In the genomic region with DNA sequence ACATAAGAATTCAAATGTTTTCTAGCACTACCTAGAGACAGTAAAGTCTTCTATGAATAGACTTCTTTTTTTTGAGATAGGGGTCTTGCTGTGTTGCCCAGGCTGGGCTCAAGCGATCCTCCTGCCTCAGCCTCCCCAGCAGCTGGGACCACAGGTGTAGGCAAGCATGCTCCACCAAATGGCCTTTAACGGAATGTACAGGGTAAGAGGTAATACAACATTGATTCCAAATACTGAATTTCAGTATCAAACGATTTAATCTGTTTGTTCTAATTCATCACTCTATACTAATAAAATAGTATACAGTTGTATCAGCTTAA, we compare ENCODE assay signal across 20 cellular contexts. TPM values are rescaled to one million over a fixed set of nuclear protein-coding genes. Genes with fewer than 3 reads are reported as not detected.
DNase-seq lines count a peak whose midpoint lies in the region; ATAC-seq, FAIRE-seq and TF ChIP-seq lines count a peak whose summit lies in the region.
"Had no signal": no experiment of that assay in that cellular context is flagged by ENCODE, and none has a peak within 500 bp of the region (broad histone marks: within the 10 kb centered on the region; RNA-seq: fewer than 3 reads in every experiment).

No MANE protein-coding gene starts in this region.

- in situ Hi-C loops in K562 (cut with MboI), result no loop called here
- in situ Hi-C loops in KBM-7 (cut with MboI; ENCODE audit: low pct_unique_long_range_greater_than_20kb, low sequenced_read_pairs), result no loop called here

- DNase-seq in activated CD4-positive, alpha-beta T cell treated with anti-CD3 and anti-CD28 coated beads, Interleukin-2, amount 10 ng/mL, durations not matched to agents 7 days and 5 days, result no peak
- no peak for DNase-seq in activated CD4-positive, alpha-beta T cell treated with anti-CD3 and anti-CD28 coated beads, Interleukin-2, amount 50 U/mL, for 4 hours
- DNase-seq in CD4-positive, alpha-beta T cell, result no peak
- DNase-seq in K562 (ENCODE audit: extremely low read depth in 1 of 4, low spot score in 3 of 4) (no peak), NCI-H446 (lab: John Stamatoyannopoulos, UW) (no peak), KBM-7 (no peak)
- no peak for DNase-seq in stimulated activated effector memory CD8-positive, alpha-beta T cell treated with anti-CD3 and anti-CD28 coated beads, Interleukin-12 subunit alpha, Interleukin-12 subunit beta, amount 100 ng/mL, for 72 hours (ENCODE audit: low spot score in 2 of 2)
- no peak for DNase-seq in stimulated activated CD8-positive, alpha-beta memory T cell treated with anti-CD3 and anti-CD28 coated beads, Interleukin-4, amount 100 ng/mL, for 48 hours
- DNase-seq: 8988T, COR-L47, DMS 273 treated with DMSO at 0.1 percent for 48 hours, DND-41, EL had no signal

- H3K36me3 ChIP-seq in K562 (ENCODE audit: control insufficient read depth, insufficient read depth, low read length), result peaks cover 85% of the 10 kb centered on the region

- TF ChIP-seq EP300 in K562 (IDR thresholded peaks at IDR 0.05; ENCODE audit: low read length), result no peak

- TF ChIP-seq POLR2A in K562 (conservative IDR thresholded peaks at IDR 0.05), result no peak

- no peak for ATAC-seq in CD4-positive, alpha-beta T cell (ENCODE audit: poor library complexity)
- ATAC-seq in K562, result no peak
- no peak for ATAC-seq in stimulated activated effector memory CD8-positive, alpha-beta T cell treated with anti-CD3 and anti-CD28 coated beads, Interleukin-12 subunit alpha, Interleukin-12 subunit beta, amount 100 ng/mL, for 72 hours

- H4K20me1 ChIP-seq in K562 (replicated peaks; ENCODE audit: control insufficient read depth, insufficient read depth, low read length), result no peaks in the 10 kb centered on the region
- H4K20me1 ChIP-seq: BLaER1 had no signal

- no peak overlapping the region for H3K4me3 Mint-ChIP-seq in activated CD4-positive, alpha-beta T cell treated with anti-CD3 and anti-CD28 coated beads, Interleukin-2, amount 10 ng/mL, durations not matched to agents 7 days and 5 days
- no peak overlapping the region for H3K4me3 Mint-ChIP-seq in CD4-positive, alpha-beta T cell
- no peak overlapping the region for H3K4me3 Mint-ChIP-seq in stimulated activated effector memory CD8-positive, alpha-beta T cell treated with anti-CD3 and anti-CD28 coated beads, Interleukin-12 subunit alpha, Interleukin-12 subunit beta, amount 100 ng/mL, for 72 hours
- H3K4me3 Mint-ChIP-seq: CD8-positive, alpha-beta memory T cell; GM23338; IgD-negative memory B cell had no signal

- POLR2A ChIA-PET in activated CD4-positive, alpha-beta T cell treated with anti-CD3 and anti-CD28 coated beads, Interleukin-2, amount 10 ng/mL, durations not matched to agents 7 days and 5 days (lab: Charles Lee), result no interaction called here
- POLR2A ChIA-PET in CD4-positive, alpha-beta T cell (lab: Charles Lee), result no interaction called here
- POLR2A ChIA-PET in K562 (lab: Yijun Ruan, JAX), result no interaction called here

- no TSS peak for BruUV-seq in K562 (replicated peaks; lab: Mats Ljungman, UMichigan)

- H3K4me1 Mint-ChIP-seq in activated CD4-positive, alpha-beta T cell treated with anti-CD3 and anti-CD28 coated beads, Interleukin-2, amount 10 ng/mL, durations not matched to agents 7 days and 5 days, result peaks cover 3% of the 10 kb centered on the region
- H3K4me1 Mint-ChIP-seq in CD4-positive, alpha-beta T cell (ENCODE audit: low read depth), result peaks cover 9% of the 10 kb centered on the region
- peaks cover 29% of the 10 kb centered on the region for H3K4me1 Mint-ChIP-seq in stimulated activated effector memory CD8-positive, alpha-beta T cell treated with anti-CD3 and anti-CD28 coated beads, Interleukin-12 subunit alpha, Interleukin-12 subunit beta, amount 100 ng/mL, for 72 hours
- H3K4me1 Mint-ChIP-seq: GM23338, IgD-negative memory B cell had no signal

- H3K9me3 ChIP-seq in CD4-positive, alpha-beta T cell (ENCODE audit: control insufficient read depth, low read length), result no peaks in the 10 kb centered on the region
- H3K9me3 ChIP-seq in K562 (replicated peaks; ENCODE audit: control insufficient read depth, insufficient read depth, low read depth, low read length), result no peaks in the 10 kb centered on the region
- H3K9me3 ChIP-seq: BLaER1 had no signal

- no peak for FAIRE-seq in K562 (lab: Jason Lieb, UNC)
- FAIRE-seq: GM12892, GM18507, HTR-8/SVneo had no signal

- H3K27me3 Mint-ChIP-seq in activated CD4-positive, alpha-beta T cell treated with anti-CD3 and anti-CD28 coated beads, Interleukin-2, amount 10 ng/mL, durations not matched to agents 7 days and 5 days, result no peaks in the 10 kb centered on the region
- no peaks in the 10 kb centered on the region for H3K27me3 Mint-ChIP-seq in CD4-positive, alpha-beta T cell
- H3K27me3 Mint-ChIP-seq: CD8-positive, alpha-beta memory T cell; IgD-negative memory B cell had no signal

- H3K9me3 Mint-ChIP-seq in activated CD4-positive, alpha-beta T cell treated with anti-CD3 and anti-CD28 coated beads, Interleukin-2, amount 10 ng/mL, durations not matched to agents 7 days and 5 days, result no peaks in the 10 kb centered on the region
- no peaks in the 10 kb centered on the region for H3K9me3 Mint-ChIP-seq in CD4-positive, alpha-beta T cell
- H3K9me3 Mint-ChIP-seq in stimulated activated effector memory CD8-positive, alpha-beta T cell treated with anti-CD3 and anti-CD28 coated beads, Interleukin-12 subunit alpha, Interleukin-12 subunit beta, amount 100 ng/mL, for 72 hours, result no peaks in the 10 kb centered on the region
- H3K9me3 Mint-ChIP-seq: CD8-positive, alpha-beta memory T cell; GM23338; IgD-negative memory B cell had no signal

- H3K4me3 ChIP-seq in K562, result no peak overlapping the region
- H3K4me3 ChIP-seq: BLaER1, GM23338 had no signal

- no peak overlapping the region for H3K4me2 ChIP-seq in K562 (ENCODE audit: insufficient read depth, low read length)
- H3K4me2 ChIP-seq: BLaER1, GM23338 had no signal

- H2AFZ ChIP-seq in K562 (ENCODE audit: low read depth, low read length), result no peak overlapping the region
- H2AFZ ChIP-seq: GM23338 had no signal

- no peaks in the 10 kb centered on the region for H3K4me1 ChIP-seq in K562 (replicated peaks in 1 of 2; ENCODE audit: control insufficient read depth in 2 of 2, insufficient read depth in 2 of 2, low read length in 2 of 2)
- H3K4me1 ChIP-seq: BLaER1 had no signal

- peak overlapping the region; percentile 38 for H3K27ac Mint-ChIP-seq in activated CD4-positive, alpha-beta T cell treated with anti-CD3 and anti-CD28 coated beads, Interleukin-2, amount 10 ng/mL, durations not matched to agents 7 days and 5 days
- peak overlapping the region; percentile 48 for H3K27ac Mint-ChIP-seq in CD4-positive, alpha-beta T cell
- H3K27ac Mint-ChIP-seq in stimulated activated effector memory CD8-positive, alpha-beta T cell treated with anti-CD3 and anti-CD28 coated beads, Interleukin-12 subunit alpha, Interleukin-12 subunit beta, amount 100 ng/mL, for 72 hours, result peak overlapping the region; percentile 66
- H3K27ac Mint-ChIP-seq: GM23338, IgD-negative memory B cell had no signal

- no peak overlapping the region for H3K27ac ChIP-seq in CD4-positive, alpha-beta T cell (ENCODE audit: low read depth, low read length)
- no peak overlapping the region for H3K27ac ChIP-seq in K562 (ENCODE audit: extremely low read depth, low read depth, low read length)
- H3K27ac ChIP-seq: BLaER1 had no signal

- no peak for TF ChIP-seq CTCF in CD4-positive, alpha-beta T cell (IDR thresholded peaks at IDR 0.05)
- no peak for TF ChIP-seq CTCF in K562 (IDR thresholded peaks at IDR 0.05 in 2 of 3, conservative IDR thresholded peaks at IDR 0.05 in 1 of 3; ENCODE audit: insufficient read depth in 2 of 3, low read depth in 1 of 3, low read length in 3 of 3)

- intact Hi-C loops in CD4-positive, alpha-beta T cell (cut with DNase I, micrococcal nuclease), result loop anchor here in 1 of 2 experiments (5.0 kb wide), 1 partner anchor 67 kb away; a partner anchor contains a TSS
- intact Hi-C loops in K562 (cut with micrococcal nuclease), result no loop called here

- no peak overlapping the region for H3K9ac ChIP-seq in K562 (ENCODE audit: insufficient read depth in 1 of 2, low read depth in 2 of 2, low read length in 2 of 2)
- H3K9ac ChIP-seq: BLaER1 had no signal

- 78% methylated on average over 3 of the region's 3 CpGs for WGBS in K562 (ENCODE audit: insufficient coverage, low coverage, missing lambda C conversion rate)

- CTCF ChIA-PET in activated CD4-positive, alpha-beta T cell treated with anti-CD3 and anti-CD28 coated beads, Interleukin-2, amount 10 ng/mL, durations not matched to agents 7 days and 5 days (lab: Charles Lee), result no interaction called here
- CTCF ChIA-PET in CD4-positive, alpha-beta T cell (lab: Charles Lee), result no interaction called here
- CTCF ChIA-PET in K562 (lab: Yijun Ruan, JAX; ENCODE audit: low intra/inter-chr PET ratio), result no interaction called here

- no peaks in the 10 kb centered on the region for H3K9me1 ChIP-seq in K562 (ENCODE audit: control insufficient read depth, insufficient read depth, low read length)

- H3K36me3 Mint-ChIP-seq in activated CD4-positive, alpha-beta T cell treated with anti-CD3 and anti-CD28 coated beads, Interleukin-2, amount 10 ng/mL, durations not matched to agents 7 days and 5 days (ENCODE audit: low read depth), result peaks cover 71% of the 10 kb centered on the region
- peaks cover 94% of the 10 kb centered on the region for H3K36me3 Mint-ChIP-seq in CD4-positive, alpha-beta T cell (ENCODE audit: low read depth)
- H3K36me3 Mint-ChIP-seq in stimulated activated effector memory CD8-positive, alpha-beta T cell treated with anti-CD3 and anti-CD28 coated beads, Interleukin-12 subunit alpha, Interleukin-12 subunit beta, amount 100 ng/mL, for 72 hours, result peaks cover 98% of the 10 kb centered on the region

- TF ChIP-seq RAD21 in K562 (CRISPR knock-in tag; conservative IDR thresholded peaks at IDR 0.05 in 1 of 2, IDR thresholded peaks at IDR 0.05 in 1 of 2), result no peak

- no peaks in the 10 kb centered on the region for H3K27me3 ChIP-seq in CD4-positive, alpha-beta T cell (ENCODE audit: control insufficient read depth, insufficient read depth, low read length)
- no peaks in the 10 kb centered on the region for H3K27me3 ChIP-seq in K562 (ENCODE audit: control insufficient read depth in 2 of 2, insufficient read depth in 2 of 2, low read length in 2 of 2)
- H3K27me3 ChIP-seq: BLaER1 had no signal

- H3K79me2 ChIP-seq in K562 (ENCODE audit: control insufficient read depth, insufficient read depth, low read length), result no peaks in the 10 kb centered on the region

RNA-seq across cellular contexts. Expression of a gene that starts 55.8 kb away (rescaled TPM):
- 100 to 1,000 TPM; 139 to 173 TPM for total RNA-seq in activated CD4-positive, alpha-beta T cell treated with anti-CD3 and anti-CD28 coated beads, Interleukin-2, amount 10 ng/mL, durations not matched to agents 7 days and 5 days
- 10 to 100 TPM in 1 of 2 experiments, 1 to 10 TPM in 1; 9.9 to 11.8 TPM for total RNA-seq in CD4-positive, alpha-beta T cell
- total RNA-seq in K562 (2011; cell fraction: chromatin; rRNA removed; ENCODE audit: low replicate concordance), result 177 and 316 TPM in 2 replicates
- total RNA-seq in K562 (2011; cell fraction: nucleolus; rRNA removed), result 101 and 122 TPM in 2 replicates
- total RNA-seq in K562 (2011; cell fraction: nucleoplasm; rRNA removed), result 178 and 208 TPM in 2 replicates
- total RNA-seq in K562 (2014; rRNA removed) (47.2 and 50.6 TPM in 2 replicates), K562 (2014; rRNA removed; fragmentation: Illumina TruSeq; extraction: Trizol) (75.9 and 83.0 TPM in 2 replicates), K562 (2015; rRNA removed; fragmentation: Illumina TruSeq; extraction: Trizol) (65.1 and 70.1 TPM in 2 replicates), K562 (2021) (103 and 127 TPM in 2 replicates)
- polyA plus RNA-seq in K562 (2011; rRNA removed) (75.0 and 124 TPM in 2 replicates), K562 (2014; fragmentation: Illumina TruSeq; extraction: Trizol) (78.8 and 86.1 TPM in 2 replicates), K562 (2014; fragmentation: Nextera tagmentation; extraction: Ambion mirVana) (10 to 100 TPM; 21.5 to 97.7 TPM), K562 (2014; rRNA removed) (94.6 and 97.2 TPM in 2 replicates)
- polyA plus RNA-seq in K562 (2011; cell fraction: cytosol; rRNA removed), result 54.9 and 63.1 TPM in 2 replicates
- 114 and 154 TPM in 2 replicates for polyA plus RNA-seq in K562 (2011; cell fraction: nucleus; rRNA removed)
- polyA plus RNA-seq in K562 (2012), result 71.2 and 97.6 TPM in 2 replicates
- 201 and 283 TPM in 2 replicates for polyA minus RNA-seq in K562 (2011; rRNA and poly(A)+ RNA removed)
- 50.1 and 65.9 TPM in 2 replicates for polyA minus RNA-seq in K562 (2011; cell fraction: cytosol; rRNA and poly(A)+ RNA removed)
- polyA minus RNA-seq in K562 (2011; cell fraction: nucleus; rRNA and poly(A)+ RNA removed), result 111 and 112 TPM in 2 replicates
